8 cellular contexts compared by ENCODE assay signal in genomic region chr11:8683115-8683807, GRCh38. TPM values are rescaled to one million over a fixed set of nuclear protein-coding genes. Genes with fewer than 3 reads are reported as not detected.
DNase-seq lines count a peak whose midpoint lies in the region; ATAC-seq and TF ChIP-seq lines count a peak whose summit lies in the region.

No MANE protein-coding gene starts in this region.

- peak overlapping the region; percentile 100 for H3K9ac ChIP-seq in trophoblast cell (ENCODE audit: low read length)

- H3K27ac ChIP-seq in trophoblast cell (ENCODE audit: low read depth, low read length), result peak overlapping the region; percentile 82

- no peaks in the 10 kb centered on the region for H3K9me3 ChIP-seq in trophoblast cell (ENCODE audit: insufficient read depth, low read depth, low read length)

- H3K27me3 Mint-ChIP-seq in activated T-cell treated with anti-CD3 and anti-CD28 coated beads, Interleukin-2, amount 50 U/mL, for 24 hours, result no peaks in the 10 kb centered on the region

- H3K4me1 Mint-ChIP-seq in activated T-cell treated with anti-CD3 and anti-CD28 coated beads, Interleukin-2, amount 50 U/mL, for 24 hours (ENCODE audit: low read depth), result peaks cover 55% of the 10 kb centered on the region

- H2AFZ ChIP-seq in trophoblast cell (ENCODE audit: insufficient read depth, low read length, poor library complexity), result peak overlapping the region; percentile 38

- peak overlapping the region; percentile 88 for H3K18ac ChIP-seq in trophoblast cell (ENCODE audit: low read length)

- no peak for ATAC-seq in GM19452 (IDR thresholded peaks at IDR 0.05; ENCODE audit: unreplicated experiment)

- no peaks in the 10 kb centered on the region for H3K9me3 Mint-ChIP-seq in activated T-cell treated with anti-CD3 and anti-CD28 coated beads, Interleukin-2, amount 50 U/mL, for 24 hours

- peak overlapping the region; percentile 94 for H4K91ac ChIP-seq in trophoblast cell (ENCODE audit: low read depth, low read length)

- H2AK5ac ChIP-seq in trophoblast cell (ENCODE audit: low read length), result peak overlapping the region; percentile 91

- H3K79me2 ChIP-seq in trophoblast cell (ENCODE audit: control insufficient read depth, insufficient read depth, low read length, poor library complexity), result peaks cover 18% of the 10 kb centered on the region

- H2BK5ac ChIP-seq in trophoblast cell (ENCODE audit: low read depth, low read length, poor library complexity), result peak overlapping the region; percentile 77

- DNase-seq in activated T-cell treated with anti-CD3 and anti-CD28 coated beads, Interleukin-2, amount 50 U/mL, for 24 hours, result peak; percentile 49
- no peak for DNase-seq in activated T-cell treated with anti-CD3 and anti-CD28 coated beads, Interleukin-2, amount 50 U/mL, for 48 hours
- no peak for DNase-seq in fibroblast of pulmonary artery (ENCODE audit: low read depth)
- peak; percentile 5 to 18 for DNase-seq in trophoblast cell
- DNase-seq in cerebellar nuclear complex (lab: John Stamatoyannopoulos, UW), result no peak
- no peak for DNase-seq in NCI-H2171 (lab: John Stamatoyannopoulos, UW)

- H3K4me3 ChIP-seq in WI38 (ENCODE audit: low read depth, low read length) (peak overlapping the region; percentile 98), fibroblast of pulmonary artery (replicated peaks; ENCODE audit: low read depth, low read length) (peak overlapping the region; percentile 95), trophoblast cell (ENCODE audit: low read depth, low read length) (peak overlapping the region; percentile 92)

- H3K27me3 ChIP-seq in trophoblast cell (ENCODE audit: insufficient read depth, low read length), result no peaks in the 10 kb centered on the region

- H4K8ac ChIP-seq in trophoblast cell (ENCODE audit: low read depth, low read length), result peak overlapping the region; percentile 88

- TF ChIP-seq CTCF in WI38 (IDR thresholded peaks at IDR 0.05; ENCODE audit: low read depth, low read length), result no peak
- TF ChIP-seq CTCF in fibroblast of pulmonary artery (IDR thresholded peaks at IDR 0.05; ENCODE audit: low read length, missing control alignments), result no peak

- H4K12ac ChIP-seq in trophoblast cell (ENCODE audit: low read depth, low read length), result peak overlapping the region; percentile 81

- H3K4me2 ChIP-seq in trophoblast cell (ENCODE audit: low read length), result peak overlapping the region; percentile 74

- peaks cover 14% of the 10 kb centered on the region for H3K79me1 ChIP-seq in trophoblast cell (ENCODE audit: low read length)

- peak overlapping the region; percentile 75 for H2BK120ac ChIP-seq in trophoblast cell (ENCODE audit: insufficient read depth, low read length, poor library complexity)

- peak overlapping the region; percentile 3 for H3K23ac ChIP-seq in trophoblast cell (ENCODE audit: low read length)

- H3K36me3 ChIP-seq in trophoblast cell (ENCODE audit: control insufficient read depth in 1 of 2, insufficient read depth in 2 of 2, low read length in 2 of 2), result peaks cover 15 to 30% of the 10 kb centered on the region in 2 experiments

- peak overlapping the region; percentile 85 for H3K4ac ChIP-seq in trophoblast cell (ENCODE audit: low read depth, low read length)

- peak overlapping the region; percentile 99 for H3K27ac Mint-ChIP-seq in activated T-cell treated with anti-CD3 and anti-CD28 coated beads, Interleukin-2, amount 50 U/mL, for 24 hours

- H2BK12ac ChIP-seq in trophoblast cell (ENCODE audit: low read length), result no peak overlapping the region

- H3K4me3 Mint-ChIP-seq in activated T-cell treated with anti-CD3 and anti-CD28 coated beads, Interleukin-2, amount 50 U/mL, for 24 hours, result peak overlapping the region; percentile 97

- peak overlapping the region; percentile 90 for H3K14ac ChIP-seq in trophoblast cell (ENCODE audit: low read length)

- peaks cover 7 to 9% of the 10 kb centered on the region in 2 experiments for H3K4me1 ChIP-seq in trophoblast cell (ENCODE audit: control insufficient read depth in 1 of 2, insufficient read depth in 2 of 2, low read length in 2 of 2)

- H3K36me3 Mint-ChIP-seq in activated T-cell treated with anti-CD3 and anti-CD28 coated beads, Interleukin-2, amount 50 U/mL, for 24 hours (ENCODE audit: low read depth), result peaks cover 97% of the 10 kb centered on the region

- no CpG with 5 or more reads among the region's 27 CpGs for WGBS in trophoblast cell (ENCODE audit: extremely low coverage, insufficient coverage, insufficient read length)

RNA-seq across cellular contexts. Expression of gene RPL27A, which starts 0.7 kb away (rescaled TPM):
- 1,657 and 1,703 TPM in 2 replicates for polyA plus RNA-seq in trophoblast cell (2013)

RNA-seq across cellular contexts. Expression of gene TRIM66, which starts 0.8 kb away (rescaled TPM):
- polyA plus RNA-seq in trophoblast cell (2013), result 1.4 and 1.7 TPM in 2 replicates

Comparison
In these comparisons a context has a peak if more than half of its experiments do, and no peak if none do; other contexts are left out.
1. DNase-seq: peak in activated T-cell treated with anti-CD3 and anti-CD28 coated beads, Interleukin-2, amount 50 U/mL, for 24 hours (single experiment) and trophoblast cell (2 of 2); none in activated T-cell treated with anti-CD3 and anti-CD28 coated beads, Interleukin-2, amount 50 U/mL, for 48 hours (0 of 2), fibroblast of pulmonary artery (single experiment), cerebellar nuclear complex (0 of 2) and NCI-H2171 (single experiment).
2. Peak in every context shown above with its lines, with median percentiles within 50 percentile points of each other: H3K4me3 ChIP-seq.